In the genomic region with DNA sequence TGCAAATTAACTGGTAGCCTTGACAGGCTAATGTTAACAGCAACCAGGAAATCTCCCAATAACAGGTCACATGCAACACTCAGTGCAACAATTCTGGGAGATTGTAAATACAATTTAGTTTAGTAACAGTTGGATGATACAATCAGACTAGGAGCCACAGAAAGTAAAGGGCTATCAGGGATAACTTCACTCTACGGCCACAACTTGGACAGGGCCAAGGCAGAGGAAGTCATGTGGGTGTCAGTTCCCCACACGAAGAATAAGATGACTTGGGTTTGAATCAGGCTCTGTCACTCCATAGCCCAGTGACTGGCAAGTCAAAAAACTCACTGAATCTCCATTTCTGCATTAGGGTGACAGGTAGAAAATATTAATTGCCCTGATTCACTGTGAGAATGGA, we compare ENCODE assay signal across 15 cellular contexts.
DNase-seq lines count a peak whose midpoint lies in the region; ATAC-seq and TF ChIP-seq lines count a peak whose summit lies in the region.
"Had no signal": no experiment of that assay in that cellular context is flagged by ENCODE, and none has a peak within 500 bp of the region (broad histone marks: within the 10 kb centered on the region; RNA-seq: fewer than 3 reads in every experiment).

No MANE protein-coding gene starts in this region.

- H3K9ac ChIP-seq in IMR-90 (ENCODE audit: low read depth, low read length) = no peak overlapping the region

- peak overlapping the region; percentile 56; the same call in 1 of the 2 replicates for H3K4me2 ChIP-seq in IMR-90 (ENCODE audit: low read depth, low read length)

- peak overlapping the region; percentile 82 for H2BK20ac ChIP-seq in IMR-90 (ENCODE audit: low read depth, low read length)

- H3K9me1 ChIP-seq in IMR-90 (ENCODE audit: insufficient read depth, low read length) = peaks cover 4% of the 10 kb centered on the region; the same call in 1 of the 2 replicates

- peak; percentile 17; the same call in 1 of the 2 replicates for ATAC-seq in IMR-90 (ENCODE audit: low read depth)
- ATAC-seq in body of pancreas = peak; percentile 18
- no peak for ATAC-seq in GM21528 (IDR thresholded peaks at IDR 0.05; ENCODE audit: low FRiP score, unreplicated experiment)

- H3K4ac ChIP-seq in IMR-90 (ENCODE audit: low read depth, low read length) = peak overlapping the region; percentile 29; the same call in 1 of the 2 replicates

- TF ChIP-seq POLR2A in IMR-90 (IDR thresholded peaks at IDR 0.05; ENCODE audit: low read depth, low read length) (no peak), body of pancreas (IDR thresholded peaks at IDR 0.05) (no peak), suprapubic skin (IDR thresholded peaks at IDR 0.05) (no peak)

- H3K36me3 ChIP-seq in IMR-90 (ENCODE audit: control insufficient read depth, insufficient read depth, low read length) = no peaks in the 10 kb centered on the region
- no peaks in the 10 kb centered on the region for H3K36me3 ChIP-seq in body of pancreas (replicated peaks in 1 of 2; ENCODE audit: insufficient read depth in 1 of 2, low read depth in 2 of 2)
- H3K36me3 ChIP-seq in suprapubic skin = no peaks in the 10 kb centered on the region

- BruUV-seq in IMR-90 (replicated peaks; lab: Mats Ljungman, UMichigan) = no TSS peak

- H2AK9ac ChIP-seq in IMR-90 (replicated peaks; ENCODE audit: low read depth, low read length, poor library complexity) = peak overlapping the region; percentile 7

- no peak overlapping the region for H4K5ac ChIP-seq in IMR-90 (ENCODE audit: low read depth, low read length)

- H3K23ac ChIP-seq in IMR-90 (ENCODE audit: low read depth, low read length) = peak overlapping the region; percentile 55; the same call in 1 of the 2 replicates

- TF ChIP-seq EP300 in suprapubic skin (IDR thresholded peaks at IDR 0.05) = no peak

- TF ChIP-seq RAD21 in IMR-90 (IDR thresholded peaks at IDR 0.05; ENCODE audit: low read length) = no peak

- in situ Hi-C loops in IMR-90 (cut with MboI; ENCODE audit: low sequenced_read_pairs) = loop anchor here (10.0 to 25.0 kb wide), 2 partner anchors 311 to 514 kb away; no protein-coding TSS in a partner anchor

- H2BK15ac ChIP-seq in IMR-90 (ENCODE audit: low read depth, low read length) = peak overlapping the region; percentile 65; the same call in 1 of the 3 replicates

- H3K14ac ChIP-seq in IMR-90 (replicated peaks; ENCODE audit: low read depth, low read length) = peak overlapping the region; percentile 34; the same call in 1 of the 2 replicates

- no peaks in the 10 kb centered on the region for H3K9me3 ChIP-seq in IMR-90 (ENCODE audit: control insufficient read depth, insufficient read depth, low read length)
- H3K9me3 ChIP-seq in body of pancreas = no peaks in the 10 kb centered on the region
- no peaks in the 10 kb centered on the region for H3K9me3 ChIP-seq in suprapubic skin

- no peak overlapping the region for H4K91ac ChIP-seq in IMR-90 (ENCODE audit: insufficient read depth, low read depth, low read length)

- dilution Hi-C loops in IMR-90 (cut with HindIII; ENCODE audit: low sequenced_read_pairs, unreplicated experiment) = no loop called here

- POLR2A ChIA-PET in IMR-90 (lab: Charles Lee; ENCODE audit: unreplicated experiment) = no interaction called here

- H3K56ac ChIP-seq in IMR-90 (ENCODE audit: extremely low read depth, insufficient read depth, low read length) = no peak overlapping the region

- H2AFZ ChIP-seq in IMR-90 (replicated peaks; ENCODE audit: low read length, poor library complexity) = no peak overlapping the region

- DNase-seq in IMR-90 (peak; percentile 2), body of pancreas (no peak), iris pigment epithelial cell (ENCODE audit: low read depth) (peak; percentile 7), suprapubic skin (ENCODE audit: low spot score in 2 of 2) (no peak), hypothalamus (lab: John Stamatoyannopoulos, UW) (no peak), HuH-7 (ENCODE audit: low spot score) (no peak)
- DNase-seq in activated CD4-positive, CD25-positive, alpha-beta regulatory T cell (lab: John Stamatoyannopoulos, UW) = no peak
- DNase-seq: activated naive CD4-positive, alpha-beta T cell; Karpas-422; NCI-H1694 treated with DMSO at 0.1 percent for 48 hours; NCI-H524; retina; stimulated activated CD4-positive, alpha-beta T cell treated with anti-CD3 and anti-CD28 coated beads, Interleukin-4, amount 100 ng/mL, for 4 hours; stimulated activated naive CD4-positive, alpha-beta T cell treated with Interleukin-2 at 50 U/mL for 16 hours had no signal

- H3K4me3 ChIP-seq in IMR-90 (ENCODE audit: insufficient read depth, low read depth, low read length) (no peak overlapping the region), body of pancreas (no peak overlapping the region), suprapubic skin (no peak overlapping the region)

- WGBS in IMR-90 (ENCODE audit: extremely low coverage in 2 of 2, insufficient read length in 1 of 2), 2 experiments = no CpG with 5 or more reads among the region's 2 CpGs
- 53 to 59% methylated on average over 2 of the region's 2 CpGs for WGBS in body of pancreas, 2 donors
- WGBS in suprapubic skin = 51% methylated on average over 2 of the region's 2 CpGs

- CTCF ChIA-PET in IMR-90 (lab: Yijun Ruan, JAX) = no interaction called here

- H3K27ac ChIP-seq in IMR-90 (ENCODE audit: insufficient read depth, low read length) = no peak overlapping the region
- peak overlapping the region in 1 of 4 donors; percentile 1 for H3K27ac ChIP-seq in body of pancreas
- H3K27ac ChIP-seq in suprapubic skin = peak overlapping the region; percentile 71

- peaks cover 3% of the 10 kb centered on the region; the same call in 1 of the 2 replicates for H3K4me1 ChIP-seq in IMR-90 (ENCODE audit: control insufficient read depth, insufficient read depth, low read length)
- no peaks in the 10 kb centered on the region for H3K4me1 ChIP-seq in body of pancreas
- H3K4me1 ChIP-seq in suprapubic skin = peaks cover 16% of the 10 kb centered on the region

- H2AK5ac ChIP-seq in IMR-90 (ENCODE audit: low read depth, low read length) = peak overlapping the region; percentile 40; the same call in 1 of the 2 replicates

- peak overlapping the region; percentile 40; the same call in 1 of the 2 replicates for H2BK120ac ChIP-seq in IMR-90 (ENCODE audit: low read depth, low read length)

- TF ChIP-seq CTCF in IMR-90 (conservative IDR thresholded peaks at IDR 0.05; ENCODE audit: low read depth, low read length) = no peak
- TF ChIP-seq CTCF in body of pancreas (IDR thresholded peaks at IDR 0.05) = no peak
- no peak for TF ChIP-seq CTCF in suprapubic skin (IDR thresholded peaks at IDR 0.05)

- H3K18ac ChIP-seq in IMR-90 (ENCODE audit: low read depth, low read length) = no peak overlapping the region

- intact Hi-C loops in IMR-90 (cut with micrococcal nuclease) (no loop called here), body of pancreas (cut with DNase I) (loop anchor here (10.0 kb wide), 1 partner anchor 71 kb away; no protein-coding TSS in a partner anchor)

- no peaks in the 10 kb centered on the region for H3K79me1 ChIP-seq in IMR-90 (ENCODE audit: low read depth in 1 of 2, low read length in 2 of 2)

- peak overlapping the region in 1 of 2 experiments; percentile 56; a peak in 1 of 4 replicates for H4K8ac ChIP-seq in IMR-90 (ENCODE audit: low read depth in 2 of 2, low read length in 2 of 2)

- H3K27me3 ChIP-seq in IMR-90 (ENCODE audit: control insufficient read depth, insufficient read depth, low read length) (no peaks in the 10 kb centered on the region), body of pancreas (no peaks in the 10 kb centered on the region), suprapubic skin (no peaks in the 10 kb centered on the region)

- no peaks in the 10 kb centered on the region for H4K20me1 ChIP-seq in IMR-90 (ENCODE audit: insufficient read depth, low read length)

- H2BK5ac ChIP-seq in IMR-90 (ENCODE audit: low read depth, low read length, poor library complexity, severe bottlenecking) = no peak overlapping the region

TF ChIP-seq in IMR-90, 13 proteins besides CTCF, POLR2A, EP300 and RAD21:
- TF ChIP-seq SMC3 (IDR thresholded peaks at IDR 0.05; ENCODE audit: low read depth, low read length) (no peak), ELK1 (IDR thresholded peaks at IDR 0.05; ENCODE audit: borderline replicate concordance, low read depth, low read length) (no peak), MAFK (IDR thresholded peaks at IDR 0.05; ENCODE audit: low read depth, low read length) (no peak), CHD1 (IDR thresholded peaks at IDR 0.05; ENCODE audit: low read depth, low read length) (no peak), CEBPB (IDR thresholded peaks at IDR 0.05; ENCODE audit: low read depth, low read length) (no peak), RCOR1 (IDR thresholded peaks at IDR 0.05; ENCODE audit: insufficient replicate concordance, low read length) (no peak), NFE2L2 (IDR thresholded peaks at IDR 0.05; ENCODE audit: low read depth, low read length) (no peak), BHLHE40 (IDR thresholded peaks at IDR 0.05; ENCODE audit: low read depth, low read length) (no peak), MXI1 (IDR thresholded peaks at IDR 0.05; ENCODE audit: borderline replicate concordance, low read depth, low read length) (no peak), MAZ (IDR thresholded peaks at IDR 0.05; ENCODE audit: borderline replicate concordance, low read depth, low read length) (no peak), FOS (IDR thresholded peaks at IDR 0.05; ENCODE audit: low read depth, low read length) (no peak), RFX5 (IDR thresholded peaks at IDR 0.05; ENCODE audit: low read depth, low read length) (no peak)
- TF ChIP-seq, protein P1, sequence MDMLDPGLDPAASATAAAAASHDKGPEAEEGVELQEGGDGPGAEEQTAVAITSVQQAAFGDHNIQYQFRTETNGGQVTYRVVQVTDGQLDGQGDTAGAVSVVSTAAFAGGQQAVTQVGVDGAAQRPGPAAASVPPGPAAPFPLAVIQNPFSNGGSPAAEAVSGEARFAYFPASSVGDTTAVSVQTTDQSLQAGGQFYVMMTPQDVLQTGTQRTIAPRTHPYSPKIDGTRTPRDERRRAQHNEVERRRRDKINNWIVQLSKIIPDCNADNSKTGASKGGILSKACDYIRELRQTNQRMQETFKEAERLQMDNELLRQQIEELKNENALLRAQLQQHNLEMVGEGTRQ (IDR thresholded peaks at IDR 0.05; ENCODE audit: low read depth, low read length) = no peak

Comparison
In these comparisons a context has a peak if more than half of its experiments do, and no peak if none do; other contexts are left out.
1. DNase-seq: peak in IMR-90 (single experiment) and iris pigment epithelial cell (single experiment); none in body of pancreas (0 of 4), suprapubic skin (0 of 2), activated CD4-positive, CD25-positive, alpha-beta regulatory T cell (0 of 4), hypothalamus (0 of 51) and HuH-7 (single experiment).